1 cellular context compared by ENCODE assay signal in the genomic region with DNA sequence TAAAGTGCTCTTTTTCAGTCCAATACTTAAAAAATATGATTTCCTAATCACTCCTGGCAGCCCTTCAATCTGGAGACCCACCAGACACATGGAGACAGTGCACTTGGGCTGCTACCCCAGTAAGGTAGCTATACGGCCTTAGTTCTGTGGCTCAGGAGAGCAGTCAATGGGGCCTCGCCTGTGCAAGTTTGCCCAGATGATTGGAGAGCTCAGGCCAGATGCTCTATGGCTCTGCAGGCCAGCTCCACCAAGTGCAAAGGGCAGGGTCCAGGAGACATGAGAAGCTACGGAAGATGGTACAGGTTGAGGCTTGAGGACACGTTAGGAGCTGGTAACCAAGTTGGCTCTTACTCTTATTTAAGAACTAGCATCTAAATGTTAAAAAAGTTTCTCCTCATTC.
TF ChIP-seq lines count a peak whose summit lies in the region.

No MANE protein-coding gene starts in this region.

TF ChIP-seq in HepG2, 621 proteins besides CTCF, POLR2A, EP300 and RAD21 (continued from another document):
- TF ChIP-seq ZNF318 (CRISPR knock-in tag; IDR thresholded peaks at IDR 0.05) (no peak), CHD2 (IDR thresholded peaks at IDR 0.05; ENCODE audit: low read depth, low read length) (no peak), ZBTB21 (CRISPR knock-in tag; IDR thresholded peaks at IDR 0.05) (no peak), SALL1 (CRISPR knock-in tag; IDR thresholded peaks at IDR 0.05) (peak; percentile 34; the same call in 1 of the 2 replicates), ZNF768 (CRISPR knock-in tag; IDR thresholded peaks at IDR 0.05) (no peak), ZNF230 (CRISPR knock-in tag; IDR thresholded peaks at IDR 0.05) (no peak), MXD3 (CRISPR knock-in tag; IDR thresholded peaks at IDR 0.05) (no peak), TERF1 (CRISPR knock-in tag; IDR thresholded peaks at IDR 0.05) (no peak), EEA1 (CRISPR knock-in tag; IDR thresholded peaks at IDR 0.05; ENCODE audit: borderline replicate concordance) (no peak), ZNF44 (CRISPR knock-in tag; IDR thresholded peaks at IDR 0.05) (no peak), WIZ (CRISPR knock-in tag; IDR thresholded peaks at IDR 0.05) (no peak), ZNF674 (CRISPR knock-in tag; IDR thresholded peaks at IDR 0.05; ENCODE audit: low read depth) (no peak), HNF4A (CRISPR knock-in tag; IDR thresholded peaks at IDR 0.05) (peak; percentile 48), ZNF512 (CRISPR knock-in tag; IDR thresholded peaks at IDR 0.05) (no peak), ZFP37 (CRISPR knock-in tag; IDR thresholded peaks at IDR 0.05; ENCODE audit: borderline replicate concordance) (no peak), ZNF644 (CRISPR knock-in tag; IDR thresholded peaks at IDR 0.05; ENCODE audit: low read depth) (0 out of 2 replicates have a peak, but pooled peaks have one; percentile 18), POGZ (CRISPR knock-in tag; IDR thresholded peaks at IDR 0.05) (0 out of 2 replicates have a peak, but pooled peaks have one; percentile 17), ZNF382 (CRISPR knock-in tag; IDR thresholded peaks at IDR 0.05; ENCODE audit: borderline replicate concordance) (no peak), RELA (CRISPR knock-in tag; IDR thresholded peaks at IDR 0.05) (no peak), ZKSCAN5 (CRISPR knock-in tag; IDR thresholded peaks at IDR 0.05) (no peak), CHCHD3 (CRISPR knock-in tag; IDR thresholded peaks at IDR 0.05) (no peak), ZNF839 (CRISPR knock-in tag; IDR thresholded peaks at IDR 0.05; ENCODE audit: borderline replicate concordance) (no peak), THAP11 (CRISPR knock-in tag; IDR thresholded peaks at IDR 0.05) (no peak), ZNF12 (CRISPR knock-in tag; IDR thresholded peaks at IDR 0.05) (no peak), RORA (CRISPR knock-in tag; IDR thresholded peaks at IDR 0.05) (no peak), RFXANK (CRISPR knock-in tag; IDR thresholded peaks at IDR 0.05) (no peak), THRA (CRISPR knock-in tag; IDR thresholded peaks at IDR 0.05; ENCODE audit: borderline replicate concordance) (no peak), HNF4G (IDR thresholded peaks at IDR 0.05; ENCODE audit: borderline replicate concordance, low read depth, low read length) (peak; percentile 49; the same call in 1 of the 2 replicates), HNF4G (CRISPR knock-in tag; IDR thresholded peaks at IDR 0.05; ENCODE audit: borderline replicate concordance, low read depth) (no peak), SSRP1 (CRISPR knock-in tag; IDR thresholded peaks at IDR 0.05) (no peak), ATF7-NPFF (CRISPR knock-in tag; IDR thresholded peaks at IDR 0.05; ENCODE audit: low read depth) (no peak), FOXK2 (IDR thresholded peaks at IDR 0.05) (no peak)
- TF ChIP-seq, protein P1, sequence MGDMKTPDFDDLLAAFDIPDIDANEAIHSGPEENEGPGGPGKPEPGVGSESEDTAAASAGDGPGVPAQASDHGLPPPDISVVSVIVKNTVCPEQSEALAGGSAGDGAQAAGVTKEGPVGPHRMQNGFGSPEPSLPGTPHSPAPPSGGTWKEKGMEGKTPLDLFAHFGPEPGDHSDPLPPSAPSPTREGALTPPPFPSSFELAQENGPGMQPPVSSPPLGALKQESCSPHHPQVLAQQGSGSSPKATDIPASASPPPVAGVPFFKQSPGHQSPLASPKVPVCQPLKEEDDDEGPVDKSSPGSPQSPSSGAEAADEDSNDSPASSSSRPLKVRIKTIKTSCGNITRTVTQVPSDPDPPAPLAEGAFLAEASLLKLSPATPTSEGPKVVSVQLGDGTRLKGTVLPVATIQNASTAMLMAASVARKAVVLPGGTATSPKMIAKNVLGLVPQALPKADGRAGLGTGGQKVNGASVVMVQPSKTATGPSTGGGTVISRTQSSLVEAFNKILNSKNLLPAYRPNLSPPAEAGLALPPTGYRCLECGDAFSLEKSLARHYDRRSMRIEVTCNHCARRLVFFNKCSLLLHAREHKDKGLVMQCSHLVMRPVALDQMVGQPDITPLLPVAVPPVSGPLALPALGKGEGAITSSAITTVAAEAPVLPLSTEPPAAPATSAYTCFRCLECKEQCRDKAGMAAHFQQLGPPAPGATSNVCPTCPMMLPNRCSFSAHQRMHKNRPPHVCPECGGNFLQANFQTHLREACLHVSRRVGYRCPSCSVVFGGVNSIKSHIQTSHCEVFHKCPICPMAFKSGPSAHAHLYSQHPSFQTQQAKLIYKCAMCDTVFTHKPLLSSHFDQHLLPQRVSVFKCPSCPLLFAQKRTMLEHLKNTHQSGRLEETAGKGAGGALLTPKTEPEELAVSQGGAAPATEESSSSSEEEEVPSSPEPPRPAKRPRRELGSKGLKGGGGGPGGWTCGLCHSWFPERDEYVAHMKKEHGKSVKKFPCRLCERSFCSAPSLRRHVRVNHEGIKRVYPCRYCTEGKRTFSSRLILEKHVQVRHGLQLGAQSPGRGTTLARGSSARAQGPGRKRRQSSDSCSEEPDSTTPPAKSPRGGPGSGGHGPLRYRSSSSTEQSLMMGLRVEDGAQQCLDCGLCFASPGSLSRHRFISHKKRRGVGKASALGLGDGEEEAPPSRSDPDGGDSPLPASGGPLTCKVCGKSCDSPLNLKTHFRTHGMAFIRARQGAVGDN (CRISPR knock-in tag; IDR thresholded peaks at IDR 0.05) = peak; percentile 42; the same call in 1 of the 2 replicates
- TF ChIP-seq, protein P2, sequence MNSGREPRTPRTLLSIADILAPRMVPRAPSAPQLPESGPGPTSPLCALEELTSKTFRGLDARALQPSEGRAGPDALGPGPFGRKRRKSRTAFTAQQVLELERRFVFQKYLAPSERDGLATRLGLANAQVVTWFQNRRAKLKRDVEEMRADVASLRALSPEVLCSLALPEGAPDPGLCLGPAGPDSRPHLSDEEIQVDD (CRISPR knock-in tag; IDR thresholded peaks at IDR 0.05; ENCODE audit: borderline replicate concordance) = no peak
